In genomic region chr4:4889781-4890180, GRCh38 we compare ENCODE assay signal across 8 cellular contexts.
"Had no signal": no experiment of that assay in that cellular context is flagged by ENCODE, and none has a peak within 500 bp of the region (broad histone marks: within the 10 kb centered on the region; RNA-seq: fewer than 3 reads in every experiment).

No MANE protein-coding gene starts in this region.

- ATAC-seq: HCT116, HepG2, K562 had no signal

- H3K4me3 Mint-ChIP-seq: HFFc6 had no signal

- H3K9me3 Mint-ChIP-seq: HFFc6 had no signal

- H3K27ac Mint-ChIP-seq: HFFc6 had no signal

- DNase-seq: GM23248, GOT3, H7, HFFc6, IMR-90 had no signal
